ENCODE assay signal across 18 cellular contexts in the genomic region with DNA sequence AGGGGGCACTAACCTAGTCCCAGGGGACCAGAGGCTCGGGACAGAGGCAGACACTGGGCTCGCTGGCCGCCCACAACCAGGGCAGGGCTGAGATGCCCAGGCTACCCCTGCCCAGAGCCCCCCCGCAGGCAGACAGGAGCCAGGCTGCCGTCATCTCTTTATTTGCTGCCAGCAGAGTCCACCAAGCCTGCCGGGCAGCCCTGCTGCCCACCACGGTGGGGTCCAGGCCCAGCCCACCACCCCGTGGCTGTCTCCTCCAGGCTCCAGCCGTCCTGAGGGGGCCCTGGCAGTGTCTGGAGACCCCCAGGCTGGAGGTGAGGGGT. TPM values are rescaled to one million over a fixed set of nuclear protein-coding genes. Genes with fewer than 3 reads are reported as not detected.
DNase-seq lines count a peak whose midpoint lies in the region; ATAC-seq, FAIRE-seq and TF ChIP-seq lines count a peak whose summit lies in the region.
"Had no signal": no experiment of that assay in that cellular context is flagged by ENCODE, and none has a peak within 500 bp of the region (broad histone marks: within the 10 kb centered on the region; RNA-seq: fewer than 3 reads in every experiment).

No MANE protein-coding gene starts in this region.

- ATAC-seq in IMR-90 (ENCODE audit: low read depth), result no peak

- intact Hi-C loops in IMR-90 (cut with micrococcal nuclease), result no loop called here
- intact Hi-C loops in activated CD4-positive, alpha-beta memory T cell treated with anti-CD3 and anti-CD28 coated beads for 36 hours (cut with micrococcal nuclease), result loop anchor here (1.0 kb wide), 1 partner anchor 162 kb away; no protein-coding TSS in a partner anchor

- H3K9me3 ChIP-seq in IMR-90 (ENCODE audit: control insufficient read depth, insufficient read depth, low read length), result no peaks in the 10 kb centered on the region

- H3K36me3 Mint-ChIP-seq in activated naive CD4-positive, alpha-beta T cell treated with anti-CD3 and anti-CD28 coated beads, Interleukin-2, amount 10 ng/mL, durations not matched to agents 7 days and 5 days, result peaks cover 18% of the 10 kb centered on the region
- H3K36me3 Mint-ChIP-seq in activated CD4-positive, alpha-beta memory T cell treated with anti-CD3 and anti-CD28 coated beads for 36 hours, result peaks cover 15% of the 10 kb centered on the region

- H3K9ac ChIP-seq in IMR-90 (ENCODE audit: low read depth, low read length), result no peak overlapping the region
- H3K9ac ChIP-seq: BLaER1 treated with 17β-estradiol and CSF1 and Interleukin-3, amounts not matched to agents 10 nM and 100 nM had no signal

- no peak overlapping the region for H4K91ac ChIP-seq in IMR-90 (ENCODE audit: insufficient read depth, low read depth, low read length)

- H3K79me1 ChIP-seq in IMR-90 (ENCODE audit: low read depth in 1 of 2, low read length in 2 of 2), result peaks cover 6 to 24% of the 10 kb centered on the region in 2 experiments; a peak in 2 of 4 replicates

- H3K4me2 ChIP-seq in IMR-90 (ENCODE audit: low read depth, low read length), result no peak overlapping the region
- H3K4me2 ChIP-seq: BLaER1 treated with 17β-estradiol and CSF1 and Interleukin-3, amounts not matched to agents 10 nM and 100 nM; GM23338 had no signal

- no peak overlapping the region for H3K14ac ChIP-seq in IMR-90 (replicated peaks; ENCODE audit: low read depth, low read length)

- peaks cover 3% of the 10 kb centered on the region for H3K9me3 Mint-ChIP-seq in activated naive CD4-positive, alpha-beta T cell treated with anti-CD3 and anti-CD28 coated beads, Interleukin-2, amount 10 ng/mL, durations not matched to agents 7 days and 5 days
- no peaks in the 10 kb centered on the region for H3K9me3 Mint-ChIP-seq in activated CD4-positive, alpha-beta memory T cell treated with anti-CD3 and anti-CD28 coated beads for 36 hours
- H3K9me3 Mint-ChIP-seq: CD4-positive, CD25-positive, alpha-beta regulatory T cell; H9 had no signal

- H3K27ac Mint-ChIP-seq in activated naive CD4-positive, alpha-beta T cell treated with anti-CD3 and anti-CD28 coated beads, Interleukin-2, amount 10 ng/mL, durations not matched to agents 7 days and 5 days, result peak overlapping the region; percentile 60
- no peak overlapping the region for H3K27ac Mint-ChIP-seq in activated CD4-positive, alpha-beta memory T cell treated with anti-CD3 and anti-CD28 coated beads for 36 hours
- H3K27ac Mint-ChIP-seq: CD4-positive, CD25-positive, alpha-beta regulatory T cell; GM23338; H9 had no signal

- H3K56ac ChIP-seq in IMR-90 (ENCODE audit: extremely low read depth, insufficient read depth, low read length), result no peak overlapping the region

- no peak overlapping the region for H2BK120ac ChIP-seq in IMR-90 (ENCODE audit: low read depth, low read length)

- in situ Hi-C loops in IMR-90 (cut with MboI; ENCODE audit: low sequenced_read_pairs), result no loop called here

- TF ChIP-seq RAD21 in IMR-90 (IDR thresholded peaks at IDR 0.05; ENCODE audit: low read length), result no peak

- no peak overlapping the region for H2BK5ac ChIP-seq in IMR-90 (ENCODE audit: low read depth, low read length, poor library complexity, severe bottlenecking)

- H3K9me1 ChIP-seq in IMR-90 (ENCODE audit: insufficient read depth, low read length), result no peaks in the 10 kb centered on the region

- TF ChIP-seq POLR2A in IMR-90 (IDR thresholded peaks at IDR 0.05; ENCODE audit: low read depth, low read length), result no peak
- no peak for TF ChIP-seq POLR2A in H54 (IDR thresholded peaks at IDR 0.05; ENCODE audit: low read depth, low read length)

- CTCF ChIA-PET in activated naive CD4-positive, alpha-beta T cell treated with anti-CD3 and anti-CD28 coated beads, Interleukin-2, amount 10 ng/mL, durations not matched to agents 7 days and 5 days (lab: Charles Lee), result interaction anchor here (1.3 to 5.4 kb wide), 2 partner anchors 13 kb away, joined by 4 to 42 read pairs; a partner anchor contains a TSS
- CTCF ChIA-PET in IMR-90 (lab: Yijun Ruan, JAX), result no interaction called here
- CTCF ChIA-PET in activated CD4-positive, alpha-beta memory T cell treated with anti-CD3 and anti-CD28 coated beads for 36 hours (lab: Charles Lee), result interaction anchor here (1.0 to 3.8 kb wide), 3 partner anchors 11 to 25 kb away, joined by 3 to 39 read pairs (median 18); a partner anchor contains a TSS

- H2AK5ac ChIP-seq in IMR-90 (ENCODE audit: low read depth, low read length), result no peak overlapping the region

- no TSS peak for BruUV-seq in IMR-90 (replicated peaks; lab: Mats Ljungman, UMichigan)

- no peak overlapping the region for H3K18ac ChIP-seq in IMR-90 (ENCODE audit: low read depth, low read length)

- H3K4me1 ChIP-seq in IMR-90 (ENCODE audit: control insufficient read depth, insufficient read depth, low read length), result no peaks in the 10 kb centered on the region

- no CpG with 5 or more reads among the region's 9 CpGs for WGBS in IMR-90 (ENCODE audit: extremely low coverage in 2 of 2, insufficient read length in 1 of 2), 2 experiments

- H4K8ac ChIP-seq in IMR-90 (ENCODE audit: low read depth in 2 of 2, low read length in 2 of 2), result no peak overlapping the region

- H3K27ac ChIP-seq in IMR-90 (ENCODE audit: insufficient read depth, low read length) (no peak overlapping the region), cingulate gyrus (ENCODE audit: low read depth, low read length) (peak overlapping the region; percentile 94)
- H3K27ac ChIP-seq: BLaER1 treated with 17β-estradiol and CSF1 and Interleukin-3, amounts not matched to agents 10 nM and 100 nM had no signal

- no peak overlapping the region for H3K4me3 ChIP-seq in IMR-90 (ENCODE audit: insufficient read depth, low read depth, low read length)
- H3K4me3 ChIP-seq: BLaER1 treated with 17β-estradiol and CSF1 and Interleukin-3, amounts not matched to agents 10 nM and 100 nM; GM12878; GM23338 had no signal

- no peaks in the 10 kb centered on the region for H3K27me3 ChIP-seq in IMR-90 (ENCODE audit: control insufficient read depth, insufficient read depth, low read length)
- H3K27me3 ChIP-seq: BLaER1 treated with 17β-estradiol and CSF1 and Interleukin-3, amounts not matched to agents 10 nM and 100 nM had no signal

- no peak for DNase-seq in activated naive CD4-positive, alpha-beta T cell treated with anti-CD3 and anti-CD28 coated beads, Interleukin-2, amount 10 ng/mL, durations not matched to agents 7 days and 5 days
- DNase-seq in activated naive CD4-positive, alpha-beta T cell treated with anti-CD3 and anti-CD28 coated beads, Interleukin-2, amount 50 U/mL, for 16 hours, result no peak
- DNase-seq in IMR-90 (no peak), pons (ENCODE audit: low spot score) (peak; percentile 14), NCI-H526 (lab: John Stamatoyannopoulos, UW) (no peak), H54 (ENCODE audit: insufficient read length, low spot score) (no peak)
- no peak for DNase-seq in activated CD4-positive, alpha-beta memory T cell treated with anti-CD3 and anti-CD28 coated beads for 36 hours
- DNase-seq: 8988T; Calu3; CD4-positive, CD25-positive, alpha-beta regulatory T cell; DMS 273 treated with DMSO at 0.1 percent for 48 hours; H9 had no signal

- no peak for FAIRE-seq in H54 (lab: Jason Lieb, UNC)
- FAIRE-seq: GM12878 had no signal

- H3K4me3 Mint-ChIP-seq in activated naive CD4-positive, alpha-beta T cell treated with anti-CD3 and anti-CD28 coated beads, Interleukin-2, amount 10 ng/mL, durations not matched to agents 7 days and 5 days, result no peak overlapping the region
- no peak overlapping the region for H3K4me3 Mint-ChIP-seq in activated CD4-positive, alpha-beta memory T cell treated with anti-CD3 and anti-CD28 coated beads for 36 hours
- H3K4me3 Mint-ChIP-seq: CD4-positive, CD25-positive, alpha-beta regulatory T cell; GM23338; H9 had no signal

- peaks cover 28% of the 10 kb centered on the region for H3K36me3 ChIP-seq in IMR-90 (ENCODE audit: control insufficient read depth, insufficient read depth, low read length)

- H2AFZ ChIP-seq in IMR-90 (replicated peaks; ENCODE audit: low read length, poor library complexity), result no peak overlapping the region
- H2AFZ ChIP-seq: GM23338 had no signal

- no peak for TF ChIP-seq CTCF in IMR-90 (conservative IDR thresholded peaks at IDR 0.05; ENCODE audit: low read depth, low read length)

- H4K5ac ChIP-seq in IMR-90 (ENCODE audit: low read depth, low read length), result no peak overlapping the region

- POLR2A ChIA-PET in IMR-90 (lab: Charles Lee; ENCODE audit: unreplicated experiment), result no interaction called here
- POLR2A ChIA-PET in activated CD4-positive, alpha-beta memory T cell treated with anti-CD3 and anti-CD28 coated beads for 36 hours (lab: Charles Lee), result no interaction called here

- H4K20me1 ChIP-seq in IMR-90 (ENCODE audit: insufficient read depth, low read length), result peaks cover 30% of the 10 kb centered on the region

- H3K27me3 Mint-ChIP-seq in activated naive CD4-positive, alpha-beta T cell treated with anti-CD3 and anti-CD28 coated beads, Interleukin-2, amount 10 ng/mL, durations not matched to agents 7 days and 5 days, result no peaks in the 10 kb centered on the region
- H3K27me3 Mint-ChIP-seq in activated CD4-positive, alpha-beta memory T cell treated with anti-CD3 and anti-CD28 coated beads for 36 hours, result no peaks in the 10 kb centered on the region
- H3K27me3 Mint-ChIP-seq: CD4-positive, CD25-positive, alpha-beta regulatory T cell had no signal

- dilution Hi-C loops in IMR-90 (cut with HindIII; ENCODE audit: low sequenced_read_pairs, unreplicated experiment), result no loop called here

- no peak overlapping the region for H2BK20ac ChIP-seq in IMR-90 (ENCODE audit: low read depth, low read length)

- no peak overlapping the region for H3K23ac ChIP-seq in IMR-90 (ENCODE audit: low read depth, low read length)

- H2BK15ac ChIP-seq in IMR-90 (ENCODE audit: low read depth, low read length), result no peak overlapping the region

- no peaks in the 10 kb centered on the region for H3K4me1 Mint-ChIP-seq in activated naive CD4-positive, alpha-beta T cell treated with anti-CD3 and anti-CD28 coated beads, Interleukin-2, amount 10 ng/mL, durations not matched to agents 7 days and 5 days
- H3K4me1 Mint-ChIP-seq in activated CD4-positive, alpha-beta memory T cell treated with anti-CD3 and anti-CD28 coated beads for 36 hours (ENCODE audit: low read depth), result peaks cover 6% of the 10 kb centered on the region

- no peak overlapping the region for H3K4ac ChIP-seq in IMR-90 (ENCODE audit: low read depth, low read length)

- peak overlapping the region; percentile 61 for H2AK9ac ChIP-seq in IMR-90 (replicated peaks; ENCODE audit: low read depth, low read length, poor library complexity)

RNA-seq across cellular contexts. Expression of a gene that starts 5.0 kb away (rescaled TPM):
- not detected in 2 replicates for total RNA-seq in IMR-90 (2012; rRNA removed)
- not detected in 2 replicates for polyA plus RNA-seq in IMR-90 (2012; rRNA removed)
- not detected in 2 replicates for polyA plus RNA-seq in IMR-90 (2012; cell fraction: cytosol; rRNA removed)
- polyA plus RNA-seq in IMR-90 (2012; cell fraction: nucleus; rRNA removed; ENCODE audit: low replicate concordance), result 0.36 and 0.60 TPM in 2 replicates
- 1 to 10 TPM; 1.1 to 1.8 TPM for total RNA-seq in activated CD4-positive, alpha-beta memory T cell treated with anti-CD3 and anti-CD28 coated beads for 36 hours
- total RNA-seq: Daoy, GM23338, HT-29 had no signal
- polyA plus RNA-seq: GM23338 had no signal

RNA-seq across cellular contexts. Expression of a gene that starts 13.4 kb away (rescaled TPM):
- total RNA-seq in IMR-90 (2012; rRNA removed), result 20.4 and 25.0 TPM in 2 replicates
- 77.2 and 85.1 TPM in 2 replicates for polyA plus RNA-seq in IMR-90 (2012; rRNA removed)
- 78.7 and 92.2 TPM in 2 replicates for polyA plus RNA-seq in IMR-90 (2012; cell fraction: cytosol; rRNA removed)
- polyA plus RNA-seq in IMR-90 (2012; cell fraction: nucleus; rRNA removed; ENCODE audit: low replicate concordance), result 159 and 406 TPM in 2 replicates
- total RNA-seq in activated CD4-positive, alpha-beta memory T cell treated with anti-CD3 and anti-CD28 coated beads for 36 hours, result 10 to 100 TPM; 50.6 to 54.2 TPM

RNA-seq across cellular contexts. Expression of a gene that starts 28.7 kb away (rescaled TPM):
- 57.5 and 59.4 TPM in 2 replicates for total RNA-seq in IMR-90 (2012; rRNA removed)
- polyA plus RNA-seq in IMR-90 (2012; rRNA removed), result 63.8 and 76.9 TPM in 2 replicates
- polyA plus RNA-seq in IMR-90 (2012; cell fraction: cytosol; rRNA removed), result 51.1 and 68.0 TPM in 2 replicates
- polyA plus RNA-seq in IMR-90 (2012; cell fraction: nucleus; rRNA removed; ENCODE audit: low replicate concordance), result 196 and 342 TPM in 2 replicates
- 10 to 100 TPM; 68.1 to 78.5 TPM for total RNA-seq in activated CD4-positive, alpha-beta memory T cell treated with anti-CD3 and anti-CD28 coated beads for 36 hours

RNA-seq across cellular contexts. Expression of a gene that starts 37.9 kb away (rescaled TPM):
- 21.5 and 24.4 TPM in 2 replicates for total RNA-seq in IMR-90 (2012; rRNA removed)
- polyA plus RNA-seq in IMR-90 (2012; rRNA removed), result 47.8 and 56.3 TPM in 2 replicates
- 34.0 and 49.4 TPM in 2 replicates for polyA plus RNA-seq in IMR-90 (2012; cell fraction: cytosol; rRNA removed)
- polyA plus RNA-seq in IMR-90 (2012; cell fraction: nucleus; rRNA removed; ENCODE audit: low replicate concordance), result 57.9 and 195 TPM in 2 replicates
- total RNA-seq in activated CD4-positive, alpha-beta memory T cell treated with anti-CD3 and anti-CD28 coated beads for 36 hours, result 10 to 100 TPM; 43.5 to 46.9 TPM

RNA-seq across cellular contexts. Expression of a gene that starts 41.3 kb away (rescaled TPM):
- total RNA-seq in IMR-90 (2012; rRNA removed), result under 0.01 TPM in 2 replicates
- polyA plus RNA-seq in IMR-90 (2012; rRNA removed), result 0.36 and 0.42 TPM in 2 replicates
- 0.15 and 0.29 TPM in 2 replicates for polyA plus RNA-seq in IMR-90 (2012; cell fraction: cytosol; rRNA removed)
- 2.3 and 2.5 TPM in 2 replicates for polyA plus RNA-seq in IMR-90 (2012; cell fraction: nucleus; rRNA removed; ENCODE audit: low replicate concordance)
- under 1 TPM; 0.19 to 0.26 TPM for total RNA-seq in activated CD4-positive, alpha-beta memory T cell treated with anti-CD3 and anti-CD28 coated beads for 36 hours
- total RNA-seq: Calu3, Daoy, GM12878, HT-29 had no signal
- polyA plus RNA-seq: GM12878 had no signal
